In the genomic region with DNA sequence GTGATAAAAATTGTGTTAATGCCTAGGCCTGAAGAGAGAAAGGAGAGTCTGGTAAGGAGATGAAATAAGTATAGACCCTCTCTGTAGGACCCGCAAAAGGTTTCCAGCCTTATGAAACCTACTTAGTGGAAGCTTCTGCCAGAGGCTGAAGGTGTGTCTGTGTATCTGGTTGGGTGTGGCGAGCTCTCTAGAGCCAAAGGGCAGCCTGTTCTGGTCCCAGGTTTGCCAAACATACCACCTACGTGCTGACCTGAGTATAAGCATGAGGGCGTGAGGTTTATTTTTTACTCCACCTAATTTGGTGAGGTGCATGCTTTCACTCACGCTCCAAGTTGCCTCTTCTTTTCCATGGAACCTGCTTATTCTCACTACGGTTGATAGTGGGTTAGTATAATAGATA, we compare ENCODE assay signal across 27 cellular contexts. TPM values are rescaled to one million over a fixed set of nuclear protein-coding genes. Genes with fewer than 3 reads are reported as not detected.
"Had no signal": no experiment of that assay in that cellular context is flagged by ENCODE, and none has a peak within 500 bp of the region (broad histone marks: within the 10 kb centered on the region; RNA-seq: fewer than 3 reads in every experiment).

No MANE protein-coding gene starts in this region.

- H3K36me3 ChIP-seq: ovary, right lobe of liver had no signal

- H3K27me3 Mint-ChIP-seq: activated CD4-positive, alpha-beta T cell treated with anti-CD3 and anti-CD28 coated beads for 36 hours; central memory CD8-positive, alpha-beta T cell; naive thymus-derived CD4-positive, alpha-beta T cell; progenitor cell of endocrine pancreas; stimulated activated naive CD8-positive, alpha-beta T cell treated with anti-CD3 and anti-CD28 coated beads, Interleukin-15, Interleukin-2, amounts not matched to agents 100 ng/mL and 50 ng/mL, for 24 hours had no signal

- H3K27ac ChIP-seq: coronary artery, dorsolateral prefrontal cortex, gastroesophageal sphincter, ovary, right lobe of liver had no signal

- ATAC-seq: activated CD4-positive, alpha-beta T cell treated with anti-CD3 and anti-CD28 coated beads for 36 hours; activated naive CD4-positive, alpha-beta T cell treated with anti-CD3 and anti-CD28 coated beads, Interleukin-2, amount 50 U/mL, for 72 hours; activated T-cell treated with anti-CD3 and anti-CD28 coated beads, Interleukin-2, amount 50 U/mL, for 72 hours; gastroesophageal sphincter; left cardiac atrium; naive thymus-derived CD4-positive, alpha-beta T cell; stimulated activated effector memory CD8-positive, alpha-beta T cell treated with anti-CD3 and anti-CD28 coated beads, Interleukin-12 subunit alpha, Interleukin-12 subunit beta, amount 100 ng/mL, for 72 hours had no signal

- H3K36me3 Mint-ChIP-seq: activated naive CD4-positive, alpha-beta T cell treated with anti-CD3 and anti-CD28 coated beads, Interleukin-2, amount 50 U/mL, for 72 hours had no signal

- DNase-seq: activated CD4-positive, alpha-beta T cell treated with anti-CD3 and anti-CD28 coated beads for 36 hours; activated CD4-positive, CD25-positive, alpha-beta regulatory T cell; activated naive CD4-positive, alpha-beta T cell; activated T-cell treated with anti-CD3 and anti-CD28 coated beads for 4 hours; activated T-cell treated with anti-CD3 and anti-CD28 coated beads, Interleukin-2, amount 50 U/mL, for 72 hours; anterior cingulate cortex; dorsolateral prefrontal cortex; effector memory CD4-positive, alpha-beta T cell; hippocampal formation; left cardiac atrium; mesendoderm; naive thymus-derived CD4-positive, alpha-beta T cell; ovary; right lobe of liver; stimulated activated CD4-positive, alpha-beta T cell treated with anti-CD3 and anti-CD28 coated beads, Interleukin-12 subunit alpha, Interleukin-12 subunit beta, amount 100 ng/mL, for 4 hours; stimulated activated CD4-positive, alpha-beta T cell treated with anti-CD3 and anti-CD28 coated beads, Interleukin-4, amount 100 ng/mL, for 1 hour; substantia nigra had no signal

- H3K9me3 ChIP-seq: gastroesophageal sphincter, ovary, right lobe of liver had no signal

- H3K27me3 ChIP-seq: dorsolateral prefrontal cortex, gastroesophageal sphincter, ovary, right lobe of liver had no signal

- H3K27ac Mint-ChIP-seq: activated CD4-positive, alpha-beta T cell treated with anti-CD3 and anti-CD28 coated beads for 36 hours; activated naive CD4-positive, alpha-beta T cell treated with anti-CD3 and anti-CD28 coated beads, Interleukin-2, amount 50 U/mL, for 72 hours; naive thymus-derived CD4-positive, alpha-beta T cell; progenitor cell of endocrine pancreas; stimulated activated effector memory CD8-positive, alpha-beta T cell treated with anti-CD3 and anti-CD28 coated beads, Interleukin-12 subunit alpha, Interleukin-12 subunit beta, amount 100 ng/mL, for 72 hours; stimulated activated naive CD8-positive, alpha-beta T cell treated with anti-CD3 and anti-CD28 coated beads, Interleukin-15, Interleukin-2, amounts not matched to agents 100 ng/mL and 50 ng/mL, for 24 hours had no signal

- H3K4me3 ChIP-seq: coronary artery, dorsolateral prefrontal cortex, gastroesophageal sphincter, lung, ovary, right lobe of liver had no signal

- H3K9me3 Mint-ChIP-seq: activated naive CD4-positive, alpha-beta T cell treated with anti-CD3 and anti-CD28 coated beads, Interleukin-2, amount 50 U/mL, for 72 hours; activated T-cell treated with anti-CD3 and anti-CD28 coated beads, Interleukin-2, amount 50 U/mL, for 72 hours; central memory CD8-positive, alpha-beta T cell; naive thymus-derived CD4-positive, alpha-beta T cell; stimulated activated effector memory CD8-positive, alpha-beta T cell treated with anti-CD3 and anti-CD28 coated beads, Interleukin-12 subunit alpha, Interleukin-12 subunit beta, amount 100 ng/mL, for 72 hours; stimulated activated naive CD8-positive, alpha-beta T cell treated with anti-CD3 and anti-CD28 coated beads, Interleukin-15, Interleukin-2, amounts not matched to agents 100 ng/mL and 50 ng/mL, for 24 hours had no signal

- H3K4me3 Mint-ChIP-seq: activated CD4-positive, alpha-beta T cell treated with anti-CD3 and anti-CD28 coated beads for 36 hours; activated T-cell treated with anti-CD3 and anti-CD28 coated beads, Interleukin-2, amount 50 U/mL, for 72 hours; central memory CD8-positive, alpha-beta T cell; naive thymus-derived CD4-positive, alpha-beta T cell; stimulated activated effector memory CD8-positive, alpha-beta T cell treated with anti-CD3 and anti-CD28 coated beads, Interleukin-12 subunit alpha, Interleukin-12 subunit beta, amount 100 ng/mL, for 72 hours; stimulated activated naive CD8-positive, alpha-beta T cell treated with anti-CD3 and anti-CD28 coated beads, Interleukin-15, Interleukin-2, amounts not matched to agents 100 ng/mL and 50 ng/mL, for 24 hours had no signal

- H3K4me1 Mint-ChIP-seq: stimulated activated effector memory CD8-positive, alpha-beta T cell treated with anti-CD3 and anti-CD28 coated beads, Interleukin-12 subunit alpha, Interleukin-12 subunit beta, amount 100 ng/mL, for 72 hours had no signal

RNA-seq across cellular contexts. Expression of a gene that starts 23.8 kb away (rescaled TPM):
- total RNA-seq: mononuclear cell; naive thymus-derived CD4-positive, alpha-beta T cell; T-helper 1 cell treated with Interleukin-12 subunit alpha and Interleukin-12 subunit beta and Interleukin-4 antibody, amounts not matched to agents 30 ng/mL and 1 ng/mL, for 36 hours had no signal
